Comparison of ENCODE assay signal across 26 cellular contexts in the genomic region with DNA sequence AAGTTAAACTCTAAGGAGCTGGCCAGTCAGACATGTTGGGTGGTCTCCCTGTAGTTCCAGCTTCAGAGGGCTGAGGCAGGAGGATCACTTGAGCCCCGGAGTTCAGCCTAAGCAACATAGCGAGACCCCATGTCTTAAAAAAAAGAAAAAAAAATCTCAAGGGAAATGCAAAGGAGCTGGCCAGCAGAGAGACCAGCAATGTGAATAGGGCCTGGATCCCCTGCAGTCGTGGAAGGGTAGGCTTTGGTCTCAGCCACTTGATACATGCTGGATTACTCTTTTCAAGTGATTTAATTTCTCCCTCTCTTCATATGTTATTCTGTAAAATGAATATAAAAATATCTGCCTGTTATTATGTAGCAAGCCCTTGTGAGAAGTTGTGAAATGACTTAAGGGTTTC.
"Had no signal": no experiment of that assay in that cellular context is flagged by ENCODE, and none has a peak within 500 bp of the region (broad histone marks: within the 10 kb centered on the region; RNA-seq: fewer than 3 reads in every experiment).

No MANE protein-coding gene starts in this region.

- H3K9me3 Mint-ChIP-seq: activated CD4-positive, alpha-beta T cell treated with anti-CD3 and anti-CD28 coated beads, Interleukin-2, amount 10 ng/mL, durations not matched to agents 24 days and 14 days; activated naive CD4-positive, alpha-beta T cell treated with anti-CD3 and anti-CD28 coated beads, Interleukin-2, amount 50 U/mL, for 24 hours; activated T-cell treated with anti-CD3 and anti-CD28 coated beads, Interleukin-2, amount 50 U/mL, for 24 hours; activated T-helper 1 cell treated with anti-CD3 and anti-CD28 coated beads, Interleukin-12 subunit alpha, Interleukin-12 subunit beta, Interleukin-2, Interleukin-4 antibody, amounts not matched to agents 30 ng/mL and 10 ng/mL and 1 ng/mL, durations not matched to agents 14 hours and 24 hours and 36 hours had no signal

- ATAC-seq: activated CD8-positive, alpha-beta memory T cell treated with anti-CD3 and anti-CD28 coated beads, Interleukin-2, amount 10 ng/mL, durations not matched to agents 7 days and 5 days; body of pancreas; T-helper 17 cell had no signal

- H3K27ac Mint-ChIP-seq: activated B cell treated with CpG ODN at 0.5 μM for 24 hours; activated CD4-positive, alpha-beta T cell treated with anti-CD3 and anti-CD28 coated beads, Interleukin-2, amount 10 ng/mL, durations not matched to agents 24 days and 14 days; activated CD8-positive, alpha-beta memory T cell treated with anti-CD3 and anti-CD28 coated beads, Interleukin-2, amount 10 ng/mL, durations not matched to agents 7 days and 5 days; activated naive CD4-positive, alpha-beta T cell treated with anti-CD3 and anti-CD28 coated beads, Interleukin-2, amount 50 U/mL, for 24 hours; activated T-cell treated with anti-CD3 and anti-CD28 coated beads, Interleukin-2, amount 50 U/mL, for 24 hours; activated T-helper 1 cell treated with anti-CD3 and anti-CD28 coated beads, Interleukin-12 subunit alpha, Interleukin-12 subunit beta, Interleukin-2, Interleukin-4 antibody, amounts not matched to agents 30 ng/mL and 10 ng/mL and 1 ng/mL, durations not matched to agents 14 hours and 24 hours and 36 hours; T-helper 17 cell had no signal

- DNase-seq: activated B cell treated with CpG ODN at 0.5 μM for 24 hours; activated CD4-positive, alpha-beta T cell treated with anti-CD3 and anti-CD28 coated beads for 1 hour; activated CD4-positive, alpha-beta T cell treated with anti-CD3 and anti-CD28 coated beads, Interleukin-2, amount 10 ng/mL, durations not matched to agents 24 days and 14 days; activated CD4-positive, alpha-beta T cell treated with anti-CD3 and anti-CD28 coated beads, Interleukin-2, amount 50 U/mL, for 48 hours; activated CD8-positive, alpha-beta memory T cell treated with anti-CD3 and anti-CD28 coated beads, Interleukin-2, amount 10 ng/mL, durations not matched to agents 7 days and 5 days; activated effector memory CD4-positive, alpha-beta T cell treated with Interleukin-2 at 50 U/mL for 16 hours; activated naive CD4-positive, alpha-beta T cell; activated T-cell treated with anti-CD3 and anti-CD28 coated beads, Interleukin-2, amount 50 U/mL, for 24 hours; amniotic stem cell; body of pancreas; central memory CD4-positive, alpha-beta T cell; MG63; NCI-H1105; NCI-H1436; NCI-H1694 treated with DMSO at 0.1 percent for 48 hours; NCI-H2029 treated with DMSO at 0.1 percent for 48 hours; NCI-H345; NCI-H510A; NCI-H526 treated with DMSO at 0.1 percent for 48 hours; NCI-H82; SIG-M5; T-helper 17 cell; T-helper 9 cell had no signal

- H3K27ac ChIP-seq: ascending aorta, body of pancreas had no signal

- H3K36me3 Mint-ChIP-seq: activated CD8-positive, alpha-beta memory T cell treated with anti-CD3 and anti-CD28 coated beads, Interleukin-2, amount 10 ng/mL, durations not matched to agents 7 days and 5 days; activated naive CD4-positive, alpha-beta T cell treated with anti-CD3 and anti-CD28 coated beads, Interleukin-2, amount 50 U/mL, for 24 hours had no signal

- H3K36me3 ChIP-seq: ascending aorta, MG63 had no signal

- H3K4me3 Mint-ChIP-seq: activated B cell treated with CpG ODN at 0.5 μM for 24 hours; activated CD4-positive, alpha-beta T cell treated with anti-CD3 and anti-CD28 coated beads, Interleukin-2, amount 10 ng/mL, durations not matched to agents 24 days and 14 days; activated CD8-positive, alpha-beta memory T cell treated with anti-CD3 and anti-CD28 coated beads, Interleukin-2, amount 10 ng/mL, durations not matched to agents 7 days and 5 days; activated naive CD4-positive, alpha-beta T cell treated with anti-CD3 and anti-CD28 coated beads, Interleukin-2, amount 50 U/mL, for 24 hours; activated T-cell treated with anti-CD3 and anti-CD28 coated beads, Interleukin-2, amount 50 U/mL, for 24 hours; activated T-helper 1 cell treated with anti-CD3 and anti-CD28 coated beads, Interleukin-12 subunit alpha, Interleukin-12 subunit beta, Interleukin-2, Interleukin-4 antibody, amounts not matched to agents 30 ng/mL and 10 ng/mL and 1 ng/mL, durations not matched to agents 14 hours and 24 hours and 36 hours; T-helper 17 cell had no signal

- H3K27me3 Mint-ChIP-seq: activated B cell treated with CpG ODN at 0.5 μM for 24 hours; activated CD8-positive, alpha-beta memory T cell treated with anti-CD3 and anti-CD28 coated beads, Interleukin-2, amount 10 ng/mL, durations not matched to agents 7 days and 5 days; activated naive CD4-positive, alpha-beta T cell treated with anti-CD3 and anti-CD28 coated beads, Interleukin-2, amount 50 U/mL, for 24 hours; activated T-cell treated with anti-CD3 and anti-CD28 coated beads, Interleukin-2, amount 50 U/mL, for 24 hours; T-helper 17 cell had no signal

- H3K4me1 Mint-ChIP-seq: activated CD4-positive, alpha-beta T cell treated with anti-CD3 and anti-CD28 coated beads, Interleukin-2, amount 10 ng/mL, durations not matched to agents 24 days and 14 days; activated CD8-positive, alpha-beta memory T cell treated with anti-CD3 and anti-CD28 coated beads, Interleukin-2, amount 10 ng/mL, durations not matched to agents 7 days and 5 days; activated naive CD4-positive, alpha-beta T cell treated with anti-CD3 and anti-CD28 coated beads, Interleukin-2, amount 50 U/mL, for 24 hours had no signal

- H3K4me1 ChIP-seq: ascending aorta, body of pancreas had no signal

- H3K4me3 ChIP-seq: ascending aorta, body of pancreas, MG63 had no signal

- H3K27me3 ChIP-seq: ascending aorta, body of pancreas, MG63 had no signal

- H3K9me3 ChIP-seq: body of pancreas had no signal
